Comparison of ENCODE assay signal across 37 cellular contexts in genomic region chr9:128141604-128142003, GRCh38. TPM values are rescaled to one million over a fixed set of nuclear protein-coding genes. Genes with fewer than 3 reads are reported as not detected.
DNase-seq lines count a peak whose midpoint lies in the region; ATAC-seq and TF ChIP-seq lines count a peak whose summit lies in the region.
"Had no signal": no experiment of that assay in that cellular context is flagged by ENCODE, and none has a peak within 500 bp of the region (broad histone marks: within the 10 kb centered on the region; RNA-seq: fewer than 3 reads in every experiment).

No MANE protein-coding gene starts in this region.

- H3K4me3 ChIP-seq in H7 (ENCODE audit: insufficient read depth, low read depth, low read length) (no peak overlapping the region), neural progenitor cell (no peak overlapping the region)
- H3K4me3 ChIP-seq: gastrocnemius medialis, GM12878, HAP-1, prostate gland, sigmoid colon, tibial artery, vagina had no signal

- H3K36me3 ChIP-seq in H7 (replicated peaks; ENCODE audit: control insufficient read depth, insufficient read depth, low read length) (no peaks in the 10 kb centered on the region), neural progenitor cell (no peaks in the 10 kb centered on the region)
- H3K36me3 ChIP-seq: brain microvascular endothelial cell, gastrocnemius medialis, HAP-1, prostate gland, sigmoid colon, tibial artery, vagina had no signal

- H3F3A ChIP-seq in neural progenitor cell (ENCODE audit: low read depth), result no peaks in the 10 kb centered on the region

- no peak overlapping the region for H3K4me2 ChIP-seq in neural progenitor cell
- H3K4me2 ChIP-seq: KMS-11 had no signal

- no peaks in the 10 kb centered on the region for H3K9me3 ChIP-seq in neural progenitor cell (ENCODE audit: low read depth)
- H3K9me3 ChIP-seq: gastrocnemius medialis, HAP-1, prostate gland, sigmoid colon, tibial artery, vagina had no signal

- H3K36me3 Mint-ChIP-seq in activated naive CD4-positive, alpha-beta T cell treated with anti-CD3 and anti-CD28 coated beads, Interleukin-2, amount 10 ng/mL, durations not matched to agents 7 days and 5 days, result no peaks in the 10 kb centered on the region
- no peaks in the 10 kb centered on the region for H3K36me3 Mint-ChIP-seq in neural progenitor cell
- H3K36me3 Mint-ChIP-seq: activated CD8-positive, alpha-beta memory T cell treated with anti-CD3 and anti-CD28 coated beads, Interleukin-2, amount 10 ng/mL, durations not matched to agents 7 days and 5 days; CD4-positive, CD25-positive, alpha-beta regulatory T cell had no signal

- H3K4me1 Mint-ChIP-seq in activated naive CD4-positive, alpha-beta T cell treated with anti-CD3 and anti-CD28 coated beads, Interleukin-2, amount 10 ng/mL, durations not matched to agents 7 days and 5 days, result peaks cover 19% of the 10 kb centered on the region
- H3K4me1 Mint-ChIP-seq in neural progenitor cell, result peaks cover 31% of the 10 kb centered on the region

- no peak overlapping the region for H3K4me3 Mint-ChIP-seq in activated naive CD4-positive, alpha-beta T cell treated with anti-CD3 and anti-CD28 coated beads, Interleukin-2, amount 10 ng/mL, durations not matched to agents 7 days and 5 days
- H3K4me3 Mint-ChIP-seq in neural progenitor cell, result no peak overlapping the region
- H3K4me3 Mint-ChIP-seq: activated CD8-positive, alpha-beta memory T cell treated with anti-CD3 and anti-CD28 coated beads, Interleukin-2, amount 10 ng/mL, durations not matched to agents 7 days and 5 days had no signal

- H3K4me1 ChIP-seq in neural progenitor cell, result peaks cover 3% of the 10 kb centered on the region
- H3K4me1 ChIP-seq: gastrocnemius medialis, HAP-1, prostate gland, sigmoid colon, tibial artery had no signal

- H2AFZ ChIP-seq in neural progenitor cell (replicated peaks), result no peak overlapping the region

- H3K27me3 Mint-ChIP-seq in activated naive CD4-positive, alpha-beta T cell treated with anti-CD3 and anti-CD28 coated beads, Interleukin-2, amount 10 ng/mL, durations not matched to agents 7 days and 5 days, result peaks cover 19% of the 10 kb centered on the region
- H3K27me3 Mint-ChIP-seq in neural progenitor cell (ENCODE audit: insufficient read depth, low read depth), result peaks cover 18% of the 10 kb centered on the region
- H3K27me3 Mint-ChIP-seq: activated CD8-positive, alpha-beta memory T cell treated with anti-CD3 and anti-CD28 coated beads, Interleukin-2, amount 10 ng/mL, durations not matched to agents 7 days and 5 days had no signal

- no peaks in the 10 kb centered on the region for H3K9me3 Mint-ChIP-seq in activated naive CD4-positive, alpha-beta T cell treated with anti-CD3 and anti-CD28 coated beads, Interleukin-2, amount 10 ng/mL, durations not matched to agents 7 days and 5 days
- H3K9me3 Mint-ChIP-seq in neural progenitor cell, result no peaks in the 10 kb centered on the region

- H4K20me1 ChIP-seq in neural progenitor cell (ENCODE audit: low read depth), result no peaks in the 10 kb centered on the region

- H3K9ac ChIP-seq in neural progenitor cell, result no peak overlapping the region
- H3K9ac ChIP-seq: KMS-11 had no signal

- DNase-seq in activated naive CD4-positive, alpha-beta T cell treated with anti-CD3 and anti-CD28 coated beads, Interleukin-2, amount 10 ng/mL, durations not matched to agents 7 days and 5 days, result no peak
- DNase-seq in activated naive CD4-positive, alpha-beta T cell treated with anti-CD3 and anti-CD28 coated beads, Interleukin-2, amount 50 U/mL, for 16 hours, result no peak
- DNase-seq in H7, result peak; percentile 19
- no peak for DNase-seq in epithelial cell of prostate (ENCODE audit: low read depth, low spot score)
- DNase-seq in neural progenitor cell (ENCODE audit: low spot score), result no peak
- DNase-seq in NCI-H2196 (lab: John Stamatoyannopoulos, UW; ENCODE audit: unreplicated experiment), result no peak
- no peak for DNase-seq in COLO829 (ENCODE audit: low spot score)
- DNase-seq: activated CD4-positive, alpha-beta T cell treated with anti-CD3 and anti-CD28 coated beads for 4 hours; activated CD8-positive, alpha-beta memory T cell treated with anti-CD3 and anti-CD28 coated beads, Interleukin-2, amount 10 ng/mL, durations not matched to agents 7 days and 5 days; activated T-cell treated with anti-CD3 and anti-CD28 coated beads, Interleukin-2, amount 50 U/mL, for 48 hours; AML-193; amniotic stem cell; brain microvascular endothelial cell; EL; gastrocnemius medialis; hypothalamus; NCI-H1417 treated with DMSO at 0.1 percent for 48 hours; NCI-H2081; NCI-H226; NCI-H526 treated with DMSO at 0.1 percent for 48 hours; NK-92 treated with Interleukin-12 subunit alpha and Interleukin-12 subunit beta, amount 100 ng/mL, for 24 hours; SHP77; sigmoid colon; stimulated activated CD4-positive, alpha-beta T cell treated with anti-CD3 and anti-CD28 coated beads, Interleukin-4, amount 100 ng/mL, for 24 hours; T1000; tibial artery had no signal

- no peak for ATAC-seq in GM18867 (IDR thresholded peaks at IDR 0.05; ENCODE audit: unreplicated experiment)
- ATAC-seq: gastrocnemius medialis had no signal

- peak overlapping the region; percentile 90 for H3K27ac Mint-ChIP-seq in activated naive CD4-positive, alpha-beta T cell treated with anti-CD3 and anti-CD28 coated beads, Interleukin-2, amount 10 ng/mL, durations not matched to agents 7 days and 5 days
- peak overlapping the region; percentile 61 for H3K27ac Mint-ChIP-seq in neural progenitor cell
- H3K27ac Mint-ChIP-seq: activated CD8-positive, alpha-beta memory T cell treated with anti-CD3 and anti-CD28 coated beads, Interleukin-2, amount 10 ng/mL, durations not matched to agents 7 days and 5 days had no signal

- no peak for TF ChIP-seq CTCF in neural progenitor cell (IDR thresholded peaks at IDR 0.05)

- 0 out of 2 replicates have a peak, but pooled peaks cover 1% of the 10 kb centered on the region for H3K27me3 ChIP-seq in H7 (ENCODE audit: control insufficient read depth, insufficient read depth, low read length)
- no peaks in the 10 kb centered on the region for H3K27me3 ChIP-seq in neural progenitor cell
- H3K27me3 ChIP-seq: brain microvascular endothelial cell, gastrocnemius medialis, sigmoid colon, vagina had no signal

- H3K79me2 ChIP-seq in neural progenitor cell (ENCODE audit: low read depth), result no peaks in the 10 kb centered on the region

- CTCF ChIA-PET in activated naive CD4-positive, alpha-beta T cell treated with anti-CD3 and anti-CD28 coated beads, Interleukin-2, amount 10 ng/mL, durations not matched to agents 7 days and 5 days (lab: Charles Lee), result interaction anchor here (1.1 to 1.7 kb wide), 3 partner anchors 11 to 17 kb away, joined by 3 to 6 read pairs (median 4); no protein-coding TSS in a partner anchor

- H3K27ac ChIP-seq in epithelial cell of prostate (peak overlapping the region; percentile 27), neural progenitor cell (no peak overlapping the region)
- H3K27ac ChIP-seq: brain microvascular endothelial cell, gastrocnemius medialis, HL-60, KMS-11, prostate gland, sigmoid colon, tibial artery, vagina, VCaP had no signal

RNA-seq across cellular contexts. Expression of gene LCN2, which starts 7.6 kb away (rescaled TPM):
- total RNA-seq in H7 (2014; rRNA removed; shearing (Covaris generic)), result 1.4 TPM in 1 of 2 replicates, not detected in the other
- not detected in 2 replicates for total RNA-seq in neural progenitor cell (ENCODE audit: low replicate concordance)
- total RNA-seq: A673; activated CD8-positive, alpha-beta memory T cell treated with anti-CD3 and anti-CD28 coated beads, Interleukin-2, amount 10 ng/mL, durations not matched to agents 7 days and 5 days; fibroblast of lung; GM12878; sigmoid colon had no signal

RNA-seq across cellular contexts. Expression of gene PTGES2, which starts 14.1 kb away (rescaled TPM):
- total RNA-seq in H7 (2014; rRNA removed; shearing (Covaris generic)), result 143 and 197 TPM in 2 replicates
- total RNA-seq in neural progenitor cell (ENCODE audit: low replicate concordance), result 25.7 and 61.2 TPM in 2 replicates

RNA-seq across cellular contexts. Expression of gene BBLN, which starts 18.5 kb away (rescaled TPM):
- total RNA-seq in H7 (2014; rRNA removed; shearing (Covaris generic)), result 121 and 130 TPM in 2 replicates
- total RNA-seq in neural progenitor cell (ENCODE audit: low replicate concordance), result 69.4 and 228 TPM in 2 replicates

RNA-seq across cellular contexts. Expression of gene CIZ1, which starts 49.8 kb away (rescaled TPM):
- 36.8 and 41.0 TPM in 2 replicates for total RNA-seq in H7 (2014; rRNA removed; shearing (Covaris generic))
- total RNA-seq in neural progenitor cell (ENCODE audit: low replicate concordance), result 33.4 and 48.8 TPM in 2 replicates
